In genomic region chr1:150009604-150010387, GRCh38 we compare ENCODE assay signal across 8 cellular contexts.
DNase-seq lines count a peak whose midpoint lies in the region; ATAC-seq and TF ChIP-seq lines count a peak whose summit lies in the region.

No MANE protein-coding gene starts in this region.

- H3K4me1 ChIP-seq in mucosa of rectum (ENCODE audit: control insufficient read depth in 2 of 2, insufficient read depth in 2 of 2, low read length in 2 of 2) = peaks cover 8 to 20% of the 10 kb centered on the region in 2 donors

- DNase-seq in ELF-1 (ENCODE audit: low read depth, low spot score) = peak; percentile 70
- peak; percentile 49 for DNase-seq in NCI-H748 treated with DMSO at 0.1 percent for 48 hours (lab: John Stamatoyannopoulos, UW)
- peak; percentile 70 for DNase-seq in activated CD8-positive, alpha-beta memory T cell treated with anti-CD3 and anti-CD28 coated beads, Interleukin-2, amount 50 U/mL, for 48 hours
- peak; percentile 72 to 81 for DNase-seq in erythroblast (lab: John Stamatoyannopoulos, UW)
- DNase-seq in stimulated activated CD8-positive, alpha-beta memory T cell treated with anti-CD3 and anti-CD28 coated beads, Interleukin-4, amount 100 ng/mL, for 48 hours = peak; percentile 72

- H3K9ac ChIP-seq in mucosa of rectum (ENCODE audit: low read depth in 1 of 2, low read length in 2 of 2) = peak overlapping the region; percentile 90 to 98

- no peak for TF ChIP-seq POLR2A in erythroblast (IDR thresholded peaks at IDR 0.05; ENCODE audit: low read length)

- H3K36me3 ChIP-seq in mucosa of rectum (ENCODE audit: control insufficient read depth in 2 of 2, insufficient read depth in 2 of 2, low read length in 2 of 2) = peaks cover 0 to 3% of the 10 kb centered on the region in 2 donors

- no peaks in the 10 kb centered on the region for H3K27me3 ChIP-seq in mucosa of rectum (ENCODE audit: control insufficient read depth in 2 of 2, insufficient read depth in 2 of 2, low read length in 2 of 2)

- peak overlapping the region; percentile 91 to 96 for H3K4me3 ChIP-seq in mucosa of rectum (ENCODE audit: low read length in 2 of 2)

- ATAC-seq in HG02938 (IDR thresholded peaks at IDR 0.05; ENCODE audit: unreplicated experiment) (peak; percentile 4), HG02642 (IDR thresholded peaks at IDR 0.05; ENCODE audit: poor library complexity, unreplicated experiment) (no peak)

- no peaks in the 10 kb centered on the region for H3K9me3 ChIP-seq in mucosa of rectum (ENCODE audit: control insufficient read depth in 2 of 2, low read length in 2 of 2)

- peak overlapping the region; percentile 88 to 94 for H3K27ac ChIP-seq in mucosa of rectum (ENCODE audit: low read depth in 2 of 2, low read length in 2 of 2)
